Comparison of ENCODE assay signal across 15 cellular contexts in genomic region chr10:36038316-36038715, GRCh38.
DNase-seq lines count a peak whose midpoint lies in the region.
"Had no signal": no experiment of that assay in that cellular context is flagged by ENCODE, and none has a peak within 500 bp of the region (broad histone marks: within the 10 kb centered on the region; RNA-seq: fewer than 3 reads in every experiment).

No MANE protein-coding gene starts in this region.

- no peak overlapping the region for H2AFZ ChIP-seq in neuronal stem cell (ENCODE audit: low read length)

- peak overlapping the region; percentile 12 for H2BK12ac ChIP-seq in neuronal stem cell (ENCODE audit: low read length)

- no peak overlapping the region for H3K23ac ChIP-seq in neuronal stem cell (ENCODE audit: low read depth, low read length, poor library complexity)

- no peak overlapping the region for H3K4me2 ChIP-seq in neuronal stem cell (ENCODE audit: insufficient read depth, low read length, poor library complexity, severe bottlenecking)

- H3K79me1 ChIP-seq in neuronal stem cell (ENCODE audit: low read depth, low read length) = no peaks in the 10 kb centered on the region

- no peaks in the 10 kb centered on the region for H3K27me3 ChIP-seq in neuronal stem cell (ENCODE audit: control insufficient read depth in 3 of 3, insufficient read depth in 3 of 3, low read depth in 1 of 3, low read length in 3 of 3)
- H3K27me3 ChIP-seq: BE2C had no signal

- H2BK5ac ChIP-seq in neuronal stem cell (ENCODE audit: low read length) = no peak overlapping the region

- no peak overlapping the region for H3K4me3 ChIP-seq in neuronal stem cell (ENCODE audit: low read length in 2 of 2)

- H3K18ac ChIP-seq in neuronal stem cell (ENCODE audit: low read length) = peak overlapping the region; percentile 36

- H3K9me3 ChIP-seq in neuronal stem cell (replicated peaks in 1 of 2; ENCODE audit: control insufficient read depth in 2 of 2, insufficient read depth in 1 of 2, low read depth in 1 of 2, low read length in 2 of 2) = no peaks in the 10 kb centered on the region
- H3K9me3 ChIP-seq: BE2C, Caco-2 had no signal

- H4K91ac ChIP-seq in neuronal stem cell (ENCODE audit: low read depth, low read length, poor library complexity) = no peak overlapping the region

- H4K8ac ChIP-seq in neuronal stem cell (ENCODE audit: low read depth, low read length) = no peak overlapping the region

- DNase-seq in EH (ENCODE audit: low read depth) = peak; percentile 35
- peak; percentile 92 for DNase-seq in NCI-H1694 treated with DMSO at 0.1 percent for 48 hours (lab: John Stamatoyannopoulos, UW)
- peak; percentile 76 for DNase-seq in NCI-H524 treated with DMSO at 0.1 percent for 48 hours (lab: John Stamatoyannopoulos, UW)
- no peak for DNase-seq in neuronal stem cell (ENCODE audit: low spot score)
- no peak for DNase-seq in activated T-cell treated with anti-CD3 and anti-CD28 coated beads, Interleukin-2, amount 50 U/mL, for 48 hours
- no peak for DNase-seq in stimulated activated CD4-positive, alpha-beta T cell treated with anti-CD3 and anti-CD28 coated beads, Interleukin-4, amount 100 ng/mL, for 1 hour
- DNase-seq in COLO829 (ENCODE audit: low spot score) = no peak
- DNase-seq: BE2C; Caco-2; CD4-positive, CD25-positive, alpha-beta regulatory T cell; DMS153; GF-D8; NCI-H1105 treated with DMSO at 0.1 percent for 48 hours; NCI-H774; T-helper 17 cell had no signal

- WGBS in neuronal stem cell (ENCODE audit: extremely low coverage in 2 of 2, insufficient read length in 2 of 2, insufficient replicate concordance in 1 of 2), 2 donors = no CpG with 5 or more reads among the region's 2 CpGs

- no peak overlapping the region for H3K4ac ChIP-seq in neuronal stem cell (ENCODE audit: low read length)

- H2BK120ac ChIP-seq in neuronal stem cell (ENCODE audit: low read depth, low read length) = no peak overlapping the region

- H2BK15ac ChIP-seq in neuronal stem cell (ENCODE audit: low read length) = no peak overlapping the region

- no peak overlapping the region for H3K27ac ChIP-seq in neuronal stem cell (replicated peaks; ENCODE audit: low read length)

- H3K36me3 ChIP-seq in neuronal stem cell (replicated peaks in 1 of 2; ENCODE audit: control insufficient read depth in 2 of 2, insufficient read depth in 2 of 2, low read length in 2 of 2) = no peaks in the 10 kb centered on the region
- H3K36me3 ChIP-seq: BE2C had no signal

- no peak overlapping the region for H3K14ac ChIP-seq in neuronal stem cell (ENCODE audit: low read length)

- H3K9ac ChIP-seq in neuronal stem cell (ENCODE audit: low read depth, low read length, poor library complexity) = no peak overlapping the region

- no peak overlapping the region for H2AK5ac ChIP-seq in neuronal stem cell (ENCODE audit: low read depth, low read length)

- peaks cover 0 to 2% of the 10 kb centered on the region in 2 donors for H3K4me1 ChIP-seq in neuronal stem cell (ENCODE audit: control insufficient read depth in 2 of 2, insufficient read depth in 1 of 2, low read depth in 1 of 2, low read length in 2 of 2)
- H3K4me1 ChIP-seq: BE2C, Caco-2 had no signal

Comparison
In these comparisons a context has a peak if more than half of its experiments do, and no peak if none do; other contexts are left out.
1. DNase-seq: peak in EH (single experiment), NCI-H1694 treated with DMSO at 0.1 percent for 48 hours (single experiment) and NCI-H524 treated with DMSO at 0.1 percent for 48 hours (single experiment); none in neuronal stem cell (single experiment), activated T-cell treated with anti-CD3 and anti-CD28 coated beads, Interleukin-2, amount 50 U/mL, for 48 hours (0 of 2), stimulated activated CD4-positive, alpha-beta T cell treated with anti-CD3 and anti-CD28 coated beads, Interleukin-4, amount 100 ng/mL, for 1 hour (single experiment) and COLO829 (single experiment).